9 cellular contexts compared by ENCODE assay signal in the genomic region with DNA sequence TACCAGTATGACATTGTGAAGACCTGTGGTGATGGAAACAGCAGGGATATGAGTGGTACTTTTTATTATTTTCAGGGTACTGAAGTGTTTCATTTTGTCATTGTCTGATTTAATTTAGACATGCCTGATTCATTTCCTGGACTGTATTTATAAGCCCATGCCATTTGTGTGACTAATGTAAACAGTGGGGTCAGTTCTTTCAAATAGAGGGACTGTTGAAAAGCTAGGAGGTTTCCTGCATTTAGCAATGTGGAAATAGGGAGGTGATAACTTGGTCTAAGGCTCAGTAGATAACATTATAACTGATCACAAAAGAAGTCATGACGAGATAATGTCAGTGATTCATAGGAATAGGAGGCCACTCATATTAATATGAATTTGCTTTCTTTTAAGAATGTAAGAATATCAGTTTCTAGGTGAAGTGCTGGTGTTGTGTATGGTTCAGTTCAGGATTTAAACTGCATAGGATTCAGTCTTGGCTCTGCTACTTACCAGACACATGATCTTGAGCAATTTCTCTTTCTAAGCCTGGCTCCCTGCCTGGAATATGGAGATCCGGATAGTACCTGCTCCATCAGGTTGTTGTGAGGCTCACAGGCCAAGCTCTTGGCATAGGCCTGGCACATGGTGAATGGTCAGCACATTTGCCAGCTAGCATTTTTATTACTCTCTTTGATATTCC. TPM values are rescaled to one million over a fixed set of nuclear protein-coding genes. Genes with fewer than 3 reads are reported as not detected.
DNase-seq lines count a peak whose midpoint lies in the region; ATAC-seq and TF ChIP-seq lines count a peak whose summit lies in the region.
"Had no signal": no experiment of that assay in that cellular context is flagged by ENCODE, and none has a peak within 500 bp of the region (broad histone marks: within the 10 kb centered on the region; RNA-seq: fewer than 3 reads in every experiment).

No MANE protein-coding gene starts in this region.

- no CpG with 5 or more reads among the region's 2 CpGs for WGBS in H9 (ENCODE audit: extremely low coverage, insufficient read length, low lambda C conversion rate)

- BruUV-seq in MCF 10A (replicated peaks; lab: Mats Ljungman, UMichigan), result no TSS peak

- H3K27me3 Mint-ChIP-seq in MCF 10A (ENCODE audit: insufficient read depth, unreplicated experiment) (no peaks in the 10 kb centered on the region), H9 (ENCODE audit: low read depth) (no peaks in the 10 kb centered on the region; the same call in 1 of the 2 replicates)

- no peaks in the 10 kb centered on the region for H3K23me2 ChIP-seq in H9 (ENCODE audit: insufficient read length, low read depth, low read length, poor library complexity, severe bottlenecking)

- no peak overlapping the region for H2BK12ac ChIP-seq in H9 (ENCODE audit: insufficient read length, low read depth, low read length)

- peaks cover 9% of the 10 kb centered on the region; the same call in 1 of the 2 replicates for H3K79me2 ChIP-seq in H9 (ENCODE audit: insufficient read depth, low read length)

- no peak for TF ChIP-seq CTCF in MCF 10A (IDR thresholded peaks at IDR 0.05; ENCODE audit: unreplicated experiment)
- no peak for TF ChIP-seq CTCF in H9 (conservative IDR thresholded peaks at IDR 0.05)

- H3K27me3 ChIP-seq in H9 (ENCODE audit: insufficient read depth, low read length), result no peaks in the 10 kb centered on the region; the same call in 1 of the 2 replicates

- intact Hi-C loops in MCF 10A (cut with micrococcal nuclease), result no loop called here

- H3K36me3 Mint-ChIP-seq in MCF 10A (ENCODE audit: insufficient read depth, unreplicated experiment) (no peaks in the 10 kb centered on the region), H9 (ENCODE audit: insufficient read depth in 1 of 3, low read depth in 3 of 3) (no peaks in the 10 kb centered on the region)

- H2BK20ac ChIP-seq in H9 (ENCODE audit: low read depth, low read length, poor library complexity, severe bottlenecking), result no peak overlapping the region

- H2BK120ac ChIP-seq in H9 (ENCODE audit: low read depth, low read length, poor library complexity, severe bottlenecking), result no peak overlapping the region

- peak overlapping the region; percentile 29 for H3K27ac Mint-ChIP-seq in MCF 10A (ENCODE audit: low read depth, unreplicated experiment)
- H3K27ac Mint-ChIP-seq in H9, result no peak overlapping the region

- H3K4me1 Mint-ChIP-seq in MCF 10A (ENCODE audit: insufficient read depth, unreplicated experiment) (peaks cover 13% of the 10 kb centered on the region), H9 (peaks cover 23 to 32% of the 10 kb centered on the region in 2 experiments)

- CTCF ChIA-PET in MCF 10A (lab: Yijun Ruan, JAX), result interaction anchor here (0.6 to 0.9 kb wide), 5 partner anchors 9 to 871 kb away, joined by 3 to 5 read pairs (median 3); no protein-coding TSS in a partner anchor

- POLR2A ChIA-PET in MCF 10A (lab: Yijun Ruan, JAX), result interaction anchor here (0.7 to 2.2 kb wide), 7 partner anchors 11 to 332 kb away, joined by 3 to 7 read pairs (median 5); no protein-coding TSS in a partner anchor

- H3K4me2 ChIP-seq in H9 (ENCODE audit: insufficient read depth, insufficient read length, low read length), result no peak overlapping the region

- H3K14ac ChIP-seq in H9 (ENCODE audit: insufficient read depth, low read length), result no peak overlapping the region

- H3K9me3 ChIP-seq in H9 (ENCODE audit: control insufficient read depth, low read depth, low read length), result no peaks in the 10 kb centered on the region

- no peak overlapping the region for H3K23ac ChIP-seq in H9 (ENCODE audit: insufficient read length, low read depth, low read length)

- no peak overlapping the region for H4K5ac ChIP-seq in H9 (ENCODE audit: insufficient read length, low read depth, low read length)

- H3K56ac ChIP-seq in H9 (ENCODE audit: insufficient read length, low read depth, low read length), result no peak overlapping the region

- no peak overlapping the region for H2BK5ac ChIP-seq in H9 (ENCODE audit: insufficient read length, low read length)

- peaks cover 5% of the 10 kb centered on the region; the same call in 1 of the 2 replicates for H3K4me1 ChIP-seq in H9 (ENCODE audit: insufficient read depth, low read length)

- ATAC-seq in HG03135 (IDR thresholded peaks at IDR 0.05; ENCODE audit: unreplicated experiment) (no peak), HG03378 (IDR thresholded peaks at IDR 0.05; ENCODE audit: unreplicated experiment) (no peak), GM21723 (IDR thresholded peaks at IDR 0.05; ENCODE audit: unreplicated experiment) (no peak)
- ATAC-seq: naive thymus-derived CD4-positive, alpha-beta T cell had no signal

- no peak overlapping the region for H3K27ac ChIP-seq in H9 (ENCODE audit: insufficient read length, low read depth, low read length)

- no peak overlapping the region for H2AFZ ChIP-seq in H9 (ENCODE audit: low read length)

- no peak overlapping the region for H4K8ac ChIP-seq in H9 (replicated peaks; ENCODE audit: insufficient read length, low read depth, low read length)

- H2BK15ac ChIP-seq in H9 (ENCODE audit: low read depth, low read length), result no peak overlapping the region

- no peak overlapping the region for H3T11ph ChIP-seq in H9 (ENCODE audit: low read length)

- H3K9me3 Mint-ChIP-seq in MCF 10A (ENCODE audit: unreplicated experiment) (no peaks in the 10 kb centered on the region), H9 (no peaks in the 10 kb centered on the region)
- H3K9me3 Mint-ChIP-seq: naive thymus-derived CD4-positive, alpha-beta T cell had no signal

- H3K18ac ChIP-seq in H9 (ENCODE audit: insufficient read length, low read depth, low read length), result no peak overlapping the region

- peak; percentile 27 for DNase-seq in AG08395 (ENCODE audit: low spot score)
- DNase-seq in HT1080 (ENCODE audit: low read depth), result peak; percentile 96
- peak; percentile 96 for DNase-seq in MCF 10A (ENCODE audit: unreplicated experiment)
- DNase-seq in lung microvascular endothelial cell (ENCODE audit: low read depth in 2 of 2), result peak; percentile 88 to 96
- DNase-seq in H9, result no peak
- DNase-seq: naive thymus-derived CD4-positive, alpha-beta T cell had no signal

- no peaks in the 10 kb centered on the region for H3K79me1 ChIP-seq in H9 (ENCODE audit: insufficient read depth, low read depth, low read length, poor library complexity, severe bottlenecking)

- no peak overlapping the region for H4K91ac ChIP-seq in H9 (ENCODE audit: insufficient read length, low read depth, low read length)

- H2AK5ac ChIP-seq in H9 (ENCODE audit: insufficient read length, low read length), result no peak overlapping the region

- H3K4me3 Mint-ChIP-seq in MCF 10A (ENCODE audit: unreplicated experiment) (no peak overlapping the region), H9 (no peak overlapping the region)

- no peak overlapping the region for H3K9ac ChIP-seq in H9 (ENCODE audit: extremely low read depth, insufficient read length, low read length)

- no peak overlapping the region for H3K4ac ChIP-seq in H9 (ENCODE audit: low read depth, low read length)

- no peaks in the 10 kb centered on the region for H4K20me1 ChIP-seq in H9 (ENCODE audit: control insufficient read depth, insufficient read depth, insufficient read length)

RNA-seq across cellular contexts. Expression of a gene that starts 7.5 kb away (rescaled TPM):
- total RNA-seq in HT1080 (2014; rRNA removed; shearing (Covaris generic)), result 6.4 and 6.6 TPM in 2 replicates
- 4.7 and 5.7 TPM in 2 replicates for polyA plus RNA-seq in HT1080 (2015; cell fraction: cytosol; rRNA removed)
- 6.0 and 7.5 TPM in 2 replicates for polyA plus RNA-seq in HT1080 (2015; cell fraction: nucleus; rRNA removed)
- total RNA-seq in MCF 10A (2022) (not detected in 2 replicates), lung microvascular endothelial cell (20.6 and 21.6 TPM in 2 replicates), H9 (2021) (11.3 and 13.5 TPM in 2 replicates)
